Comparison of ENCODE assay signal across 25 cellular contexts in the genomic region with DNA sequence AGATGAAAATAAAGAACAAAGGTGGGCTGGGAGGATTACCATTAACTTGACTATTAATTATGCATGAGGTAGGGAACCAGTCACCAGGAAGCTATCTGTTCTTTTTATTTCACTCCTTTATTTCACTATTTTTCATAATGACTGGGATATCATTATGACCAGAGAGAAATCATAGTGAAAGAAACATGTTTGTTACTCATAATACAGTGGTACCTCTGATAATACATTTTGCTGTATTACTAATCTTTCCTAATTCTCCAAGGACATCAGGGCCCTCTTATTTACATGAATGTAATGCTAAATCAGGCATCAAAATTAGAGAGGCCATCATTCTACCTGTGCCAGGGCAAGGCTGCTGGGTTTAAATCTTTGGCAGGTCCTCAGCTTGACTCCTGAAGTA.
"Had no signal": no experiment of that assay in that cellular context is flagged by ENCODE, and none has a peak within 500 bp of the region (broad histone marks: within the 10 kb centered on the region; RNA-seq: fewer than 3 reads in every experiment).

No MANE protein-coding gene starts in this region.

- ATAC-seq: foreskin keratinocyte; heart right ventricle; left lung; naive thymus-derived CD4-positive, alpha-beta T cell; psoas muscle; right cardiac atrium had no signal

- H3K4me3 Mint-ChIP-seq: naive thymus-derived CD4-positive, alpha-beta T cell had no signal

- H3K27ac Mint-ChIP-seq: naive thymus-derived CD4-positive, alpha-beta T cell had no signal

- H3K9me3 Mint-ChIP-seq: naive thymus-derived CD4-positive, alpha-beta T cell had no signal

- DNase-seq: dermis blood vessel endothelial cell; effector memory CD4-positive, alpha-beta T cell; foreskin keratinocyte; glutamatergic neuron; heart right ventricle; kidney; left lung; mesendoderm; midbrain; naive thymus-derived CD4-positive, alpha-beta T cell; occipital lobe; ovary; posterior cingulate gyrus; psoas muscle; right cardiac atrium; sigmoid colon; spleen; stimulated activated naive CD4-positive, alpha-beta T cell; substantia nigra; transverse colon; upper lobe of right lung; uterus had no signal

- H3K27me3 ChIP-seq: esophagus muscularis mucosa, foreskin keratinocyte, heart right ventricle, left lung, ovary, sigmoid colon, spleen, transverse colon, upper lobe of right lung, uterus had no signal

- H3K27me3 Mint-ChIP-seq: naive thymus-derived CD4-positive, alpha-beta T cell had no signal

- H3K9me3 ChIP-seq: esophagus muscularis mucosa, heart right ventricle, left lung, ovary, psoas muscle, sigmoid colon, spleen, thoracic aorta, transverse colon, upper lobe of right lung, uterus had no signal

- H3K36me3 ChIP-seq: ovary, sigmoid colon, thoracic aorta, upper lobe of right lung, uterus had no signal

- H3K27ac ChIP-seq: foreskin keratinocyte, heart right ventricle, left lung, ovary had no signal

- H3K4me3 ChIP-seq: coronary artery, esophagus muscularis mucosa, heart right ventricle, left lung, ovary, psoas muscle, sigmoid colon, spleen, thoracic aorta, transverse colon, upper lobe of right lung, uterus had no signal
